In the genomic region with DNA sequence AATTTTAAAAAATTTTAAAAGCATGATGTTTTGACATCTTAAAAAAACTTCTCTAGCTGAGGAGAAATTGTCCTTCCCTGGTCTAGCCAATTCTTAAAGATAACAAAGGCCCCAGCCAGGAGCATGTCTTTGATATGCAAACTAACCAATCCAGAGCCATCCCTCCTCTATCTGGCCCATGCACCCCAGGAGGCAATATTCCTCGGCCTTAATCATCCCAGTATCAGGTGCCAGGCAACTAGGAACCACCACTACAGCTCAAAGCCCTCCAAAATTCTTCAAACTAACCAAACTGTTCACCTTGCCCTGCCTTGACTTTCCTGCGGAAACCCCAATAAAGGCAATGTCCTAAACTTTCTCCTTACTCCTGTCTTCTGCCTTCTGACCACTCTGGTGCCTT, we compare ENCODE assay signal across 16 cellular contexts.
A peak's percentile ranks its signal among the peaks of the same experiment; 100 is the strongest.
DNase-seq lines count a peak whose midpoint lies in the region; ATAC-seq, FAIRE-seq and TF ChIP-seq lines count a peak whose summit lies in the region.
"Had no signal": no experiment of that assay in that cellular context is flagged by ENCODE, and none has a peak within 500 bp of the region (broad histone marks: within the 10 kb centered on the region; RNA-seq: fewer than 3 reads in every experiment).

No MANE protein-coding gene starts in this region.

- no peaks in the 10 kb centered on the region for H3K79me2 ChIP-seq in K562 (ENCODE audit: control insufficient read depth, insufficient read depth, low read length)

- peak; percentile 49 for FAIRE-seq in K562 (lab: Jason Lieb, UNC)
- FAIRE-seq: H54, HepG2 had no signal

- H3K9me3 ChIP-seq in Caco-2, result no peaks in the 10 kb centered on the region
- no peaks in the 10 kb centered on the region for H3K9me3 ChIP-seq in HAP-1
- no peaks in the 10 kb centered on the region for H3K9me3 ChIP-seq in K562 (replicated peaks; ENCODE audit: control insufficient read depth, insufficient read depth, low read depth, low read length)

- H3K36me3 ChIP-seq in Caco-2 (ENCODE audit: control insufficient read depth, insufficient read depth, low read length), result no peaks in the 10 kb centered on the region
- no peaks in the 10 kb centered on the region for H3K36me3 ChIP-seq in HAP-1 (replicated peaks)
- H3K36me3 ChIP-seq in K562 (ENCODE audit: control insufficient read depth, insufficient read depth, low read length), result no peaks in the 10 kb centered on the region

- no peak for TF ChIP-seq POLR2A in K562 (conservative IDR thresholded peaks at IDR 0.05)

- 13% methylated on average over 2 of the region's 2 CpGs for WGBS in K562 (ENCODE audit: insufficient coverage, low coverage, missing lambda C conversion rate)

- ATAC-seq in K562, result peak; percentile 84
- ATAC-seq in HG02852 (IDR thresholded peaks at IDR 0.05; ENCODE audit: unreplicated experiment), result no peak
- no peak for ATAC-seq in GM18858 (IDR thresholded peaks at IDR 0.05; ENCODE audit: unreplicated experiment)
- no peak for ATAC-seq in GM18907 (IDR thresholded peaks at IDR 0.05; ENCODE audit: unreplicated experiment)
- ATAC-seq: CD8-positive, alpha-beta T cell; HepG2 had no signal

- DNase-seq in Caco-2 (no peak), HAP-1 (ENCODE audit: low spot score in 2 of 2) (peak; percentile 17 to 29), K562 (ENCODE audit: extremely low read depth in 1 of 4, low spot score in 3 of 4) (peak; percentile 64 to 75 (median 70)), iPS-NIHi7 (ENCODE audit: extremely low spot score) (peak; percentile 44), NCI-H2029 (lab: John Stamatoyannopoulos, UW) (no peak)
- DNase-seq: CD8-positive, alpha-beta T cell; COR-L47; DND-41; GF-D8 had no signal

- TF ChIP-seq CTCF in Caco-2 (IDR thresholded peaks at IDR 0.05; ENCODE audit: insufficient read depth in 1 of 2, low read depth in 1 of 2, low read length in 1 of 2, severe bottlenecking in 1 of 2, unreplicated experiment in 1 of 2) (no peak), K562 (IDR thresholded peaks at IDR 0.05 in 2 of 3, conservative IDR thresholded peaks at IDR 0.05 in 1 of 3; ENCODE audit: insufficient read depth in 2 of 3, low read depth in 1 of 3, low read length in 3 of 3) (no peak)

- H3K27ac ChIP-seq in K562 (ENCODE audit: extremely low read depth, low read depth, low read length), result peak overlapping the region; percentile 48; the same call in 1 of the 3 replicates
- H3K27ac ChIP-seq: 22Rv1 had no signal

- peaks cover 8% of the 10 kb centered on the region for H3K9me3 Mint-ChIP-seq in Caco-2 (ENCODE audit: unreplicated experiment)

- no peak for TF ChIP-seq RAD21 in K562 (CRISPR knock-in tag; conservative IDR thresholded peaks at IDR 0.05 in 1 of 2, IDR thresholded peaks at IDR 0.05 in 1 of 2)

- CTCF ChIA-PET in Caco-2 (lab: Charles Lee), result no interaction called here
- CTCF ChIA-PET in K562 (lab: Yijun Ruan, JAX; ENCODE audit: low intra/inter-chr PET ratio), result no interaction called here

- intact Hi-C loops in Caco-2 (cut with micrococcal nuclease; ENCODE audit: unreplicated experiment) (no loop called here), K562 (cut with micrococcal nuclease) (no loop called here)

- no peaks in the 10 kb centered on the region for H3K9me1 ChIP-seq in K562 (ENCODE audit: control insufficient read depth, insufficient read depth, low read length)

- no peaks in the 10 kb centered on the region for H4K20me1 ChIP-seq in K562 (replicated peaks; ENCODE audit: control insufficient read depth, insufficient read depth, low read length)

- peak overlapping the region; percentile 52 for H3K4me2 ChIP-seq in K562 (ENCODE audit: insufficient read depth, low read length)

- H3K4me3 ChIP-seq in Caco-2 (ENCODE audit: low read depth, low read length) (no peak overlapping the region), HAP-1 (no peak overlapping the region), K562 (no peak overlapping the region)

- BruUV-seq in Caco-2 (replicated peaks; lab: Mats Ljungman, UMichigan) (no TSS peak), K562 (replicated peaks; lab: Mats Ljungman, UMichigan) (no TSS peak)

- H3K27me3 ChIP-seq in Caco-2 (replicated peaks; ENCODE audit: control insufficient read depth, insufficient read depth, low read length) (no peaks in the 10 kb centered on the region), HAP-1 (ENCODE audit: low read depth) (no peaks in the 10 kb centered on the region), K562 (ENCODE audit: control insufficient read depth in 2 of 2, insufficient read depth in 2 of 2, low read length in 2 of 2) (no peaks in the 10 kb centered on the region)

- no peaks in the 10 kb centered on the region for H3K27me3 Mint-ChIP-seq in Caco-2 (ENCODE audit: insufficient read depth, unreplicated experiment)

- H3K9ac ChIP-seq in K562 (ENCODE audit: insufficient read depth in 1 of 2, low read depth in 2 of 2, low read length in 2 of 2), result no peak overlapping the region; a peak in 1 of 4 replicates

- in situ Hi-C loops in HAP-1 (cut with MboI; ENCODE audit: low sequenced_read_pairs), result no loop called here
- in situ Hi-C loops in K562 (cut with MboI), result no loop called here

- no peaks in the 10 kb centered on the region for H3K4me1 Mint-ChIP-seq in Caco-2 (ENCODE audit: low read depth, unreplicated experiment)

- no peak overlapping the region for H3K4me3 Mint-ChIP-seq in Caco-2 (ENCODE audit: unreplicated experiment)
- H3K4me3 Mint-ChIP-seq: CD14-positive monocyte; CD8-positive, alpha-beta T cell had no signal

- peak; percentile 35; the same call in 1 of the 2 replicates for TF ChIP-seq EP300 in K562 (IDR thresholded peaks at IDR 0.05; ENCODE audit: low read length)

- H2AFZ ChIP-seq in K562 (ENCODE audit: low read depth, low read length), result peak overlapping the region; percentile 67

- H3K36me3 Mint-ChIP-seq in Caco-2 (ENCODE audit: insufficient read depth, unreplicated experiment), result no peaks in the 10 kb centered on the region
- H3K36me3 Mint-ChIP-seq: CD14-positive monocyte; CD8-positive, alpha-beta T cell had no signal

- H3K4me1 ChIP-seq in Caco-2 (no peaks in the 10 kb centered on the region), HAP-1 (peaks cover 6% of the 10 kb centered on the region), K562 (replicated peaks in 1 of 2; ENCODE audit: control insufficient read depth in 2 of 2, insufficient read depth in 2 of 2, low read length in 2 of 2) (peaks cover 0 to 8% of the 10 kb centered on the region in 2 experiments; a peak in 3 of 5 replicates)

- POLR2A ChIA-PET in Caco-2 (lab: Charles Lee) (no interaction called here), K562 (lab: Yijun Ruan, JAX) (no interaction called here)

- peak overlapping the region; percentile 19 for H3K27ac Mint-ChIP-seq in Caco-2 (ENCODE audit: unreplicated experiment)
- H3K27ac Mint-ChIP-seq: CD8-positive, alpha-beta T cell had no signal

TF ChIP-seq in K562, 482 proteins besides CTCF, POLR2A, EP300 and RAD21 (continues in another document):
- TF ChIP-seq STAT5A (IDR thresholded peaks at IDR 0.05; ENCODE audit: borderline replicate concordance, low read length) (0 out of 2 replicates have a peak, but pooled peaks have one; percentile 37), CBFA2T2 (conservative IDR thresholded peaks at IDR 0.05) (peak; percentile 77), CBFA2T3 (IDR thresholded peaks at IDR 0.05) (peak; percentile 88), MCM7 (IDR thresholded peaks at IDR 0.05) (no peak), MTA2 (IDR thresholded peaks at IDR 0.05; ENCODE audit: low read depth) (peak; percentile 49; the same call in 1 of the 2 replicates), KLF16 (IDR thresholded peaks at IDR 0.05) (peak; percentile 23; the same call in 1 of the 2 replicates), TRIM24 (IDR thresholded peaks at IDR 0.05) (0 out of 4 replicates have a peak, but pooled peaks have one; percentile 31 to 37), FOXA3 (CRISPR knock-in tag; conservative IDR thresholded peaks at IDR 0.05 in 1 of 2, IDR thresholded peaks at IDR 0.05 in 1 of 2) (no peak), FOXM1 (IDR thresholded peaks at IDR 0.05; ENCODE audit: low read depth) (peak; percentile 44; the same call in 1 of the 2 replicates), FOXM1 (CRISPR knock-in tag; IDR thresholded peaks at IDR 0.05; ENCODE audit: low read depth) (no peak), POLR2AphosphoS5 (IDR thresholded peaks at IDR 0.05; ENCODE audit: control insufficient read depth, insufficient read depth, low read depth, low read length) (peak; percentile 76; the same call in 1 of the 2 replicates), NFYB (IDR thresholded peaks at IDR 0.05; ENCODE audit: extremely low read depth, insufficient read length) (peak; percentile 21), SMARCC2 (IDR thresholded peaks at IDR 0.05; ENCODE audit: low read depth) (peak; percentile 32; the same call in 1 of the 2 replicates), NCOR1 (IDR thresholded peaks at IDR 0.05) (peak; percentile 77), TEAD4 (IDR thresholded peaks at IDR 0.05; ENCODE audit: low read length) (peak; percentile 80), TEAD4 (CRISPR knock-in tag; IDR thresholded peaks at IDR 0.05; ENCODE audit: borderline replicate concordance) (no peak), NFIC (IDR thresholded peaks at IDR 0.05) (peak; percentile 57), SMARCE1 (IDR thresholded peaks at IDR 0.05) (peak; percentile 27; the same call in 1 of the 2 replicates)
- TF ChIP-seq, protein P1, sequence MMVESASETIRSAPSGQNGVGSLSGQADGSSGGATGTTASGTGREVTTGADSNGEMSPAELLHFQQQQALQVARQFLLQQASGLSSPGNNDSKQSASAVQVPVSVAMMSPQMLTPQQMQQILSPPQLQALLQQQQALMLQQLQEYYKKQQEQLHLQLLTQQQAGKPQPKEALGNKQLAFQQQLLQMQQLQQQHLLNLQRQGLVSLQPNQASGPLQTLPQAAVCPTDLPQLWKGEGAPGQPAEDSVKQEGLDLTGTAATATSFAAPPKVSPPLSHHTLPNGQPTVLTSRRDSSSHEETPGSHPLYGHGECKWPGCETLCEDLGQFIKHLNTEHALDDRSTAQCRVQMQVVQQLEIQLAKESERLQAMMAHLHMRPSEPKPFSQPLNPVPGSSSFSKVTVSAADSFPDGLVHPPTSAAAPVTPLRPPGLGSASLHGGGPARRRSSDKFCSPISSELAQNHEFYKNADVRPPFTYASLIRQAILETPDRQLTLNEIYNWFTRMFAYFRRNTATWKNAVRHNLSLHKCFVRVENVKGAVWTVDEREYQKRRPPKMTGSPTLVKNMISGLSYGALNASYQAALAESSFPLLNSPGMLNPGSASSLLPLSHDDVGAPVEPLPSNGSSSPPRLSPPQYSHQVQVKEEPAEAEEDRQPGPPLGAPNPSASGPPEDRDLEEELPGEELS (CRISPR knock-in tag; IDR thresholded peaks at IDR 0.05; ENCODE audit: borderline replicate concordance), result no peak

Comparison
In these comparisons a context has a peak if more than half of its experiments do, and no peak if none do; other contexts are left out.
1. DNase-seq: peak in HAP-1 (2 of 2), K562 (4 of 4) and iPS-NIHi7 (single experiment); none in Caco-2 (0 of 2) and NCI-H2029 (single experiment).